In the genomic region with DNA sequence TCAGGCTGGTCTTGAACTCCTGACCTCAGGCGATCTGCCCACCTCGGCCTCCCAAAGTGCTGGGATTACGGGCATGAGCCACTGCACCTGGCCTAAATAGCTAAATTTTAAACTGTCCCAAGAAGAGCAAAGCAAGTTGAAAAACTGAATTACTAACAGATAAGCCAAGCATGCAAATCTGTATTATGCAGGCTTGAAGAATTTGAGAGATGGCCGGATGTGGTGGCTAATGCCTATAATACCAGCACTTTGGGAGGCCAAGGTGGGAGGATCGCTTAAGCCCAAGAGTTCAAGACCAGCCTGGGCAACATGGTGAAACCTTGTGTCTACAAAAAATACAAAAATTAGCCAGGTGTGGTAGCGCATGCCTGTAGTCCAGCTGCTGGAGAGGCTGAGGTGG, we compare ENCODE assay signal across 4 cellular contexts. TPM values are rescaled to one million over a fixed set of nuclear protein-coding genes. Genes with fewer than 3 reads are reported as not detected.
"Had no signal": no experiment of that assay in that cellular context is flagged by ENCODE, and none has a peak within 500 bp of the region (broad histone marks: within the 10 kb centered on the region; RNA-seq: fewer than 3 reads in every experiment).

No MANE protein-coding gene starts in this region.

RNA-seq across cellular contexts. Expression of a gene that starts 24.2 kb away (rescaled TPM):
- total RNA-seq: HT-29, HT1080, IMR-90 had no signal
- polyA plus RNA-seq: HepG2, IMR-90 had no signal
